11 cellular contexts compared by ENCODE assay signal in the genomic region with DNA sequence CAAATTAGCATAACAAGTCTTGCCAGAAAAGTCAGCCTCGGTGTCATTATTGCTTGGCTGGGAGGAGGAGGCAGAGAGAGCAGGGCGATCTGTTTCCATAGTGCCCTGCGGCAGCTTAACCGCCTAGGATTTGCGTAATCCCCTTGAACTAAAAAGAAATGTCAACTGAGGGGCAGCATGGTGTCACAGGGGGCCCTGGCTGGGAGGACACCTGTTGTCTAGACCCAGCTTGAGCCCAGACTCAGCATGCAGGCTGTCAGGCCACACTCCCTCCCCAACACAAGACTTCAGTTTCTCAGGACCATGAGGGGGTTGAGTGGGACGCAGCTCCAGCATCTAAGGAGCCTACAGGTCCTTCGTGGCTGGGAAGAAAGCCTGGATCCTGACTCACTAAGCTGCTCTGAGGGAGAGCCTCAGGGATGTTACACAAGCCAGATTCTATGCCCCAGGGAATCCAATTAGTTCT. TPM values are rescaled to one million over a fixed set of nuclear protein-coding genes. Genes with fewer than 3 reads are reported as not detected.
DNase-seq lines count a peak whose midpoint lies in the region; ATAC-seq and TF ChIP-seq lines count a peak whose summit lies in the region.
"Had no signal": no experiment of that assay in that cellular context is flagged by ENCODE, and none has a peak within 500 bp of the region (broad histone marks: within the 10 kb centered on the region; RNA-seq: fewer than 3 reads in every experiment).

No MANE protein-coding gene starts in this region.

- H3K36me3 ChIP-seq in HEK293 (ENCODE audit: control insufficient read depth in 2 of 2, insufficient read depth in 1 of 2, low read length in 2 of 2) = peaks cover 0 to under 1% of the 10 kb centered on the region in 2 experiments; a peak in 2 of 3 replicates
- peaks cover 4% of the 10 kb centered on the region for H3K36me3 ChIP-seq in NT2/D1 (ENCODE audit: insufficient read depth, insufficient read length, low read length)
- peaks cover 0 to under 1% of the 10 kb centered on the region in 2 donors for H3K36me3 ChIP-seq in gastrocnemius medialis

- no peak for TF ChIP-seq POLR2A in gastrocnemius medialis (IDR thresholded peaks at IDR 0.05)

- ATAC-seq in gastrocnemius medialis = no peak
- no peak for ATAC-seq in omental fat pad (ENCODE audit: low FRiP score)
- ATAC-seq: left colon had no signal

- H3K4me1 ChIP-seq in HEK293 (ENCODE audit: control insufficient read depth, insufficient read depth, low read length) (no peaks in the 10 kb centered on the region), NT2/D1 (ENCODE audit: insufficient read depth, insufficient read length) (peaks cover 15% of the 10 kb centered on the region), gastrocnemius medialis (peaks cover 3 to 7% of the 10 kb centered on the region in 2 donors)
- H3K4me1 ChIP-seq: tibial nerve had no signal

- H3K27ac ChIP-seq in HEK293 (ENCODE audit: extremely low read depth, low read depth, low read length) (no peak overlapping the region), gastrocnemius medialis (no peak overlapping the region)
- H3K27ac ChIP-seq: tibial nerve had no signal

- CTCF ChIA-PET in HEK293 (lab: Yijun Ruan, JAX) = interaction anchor here (0.7 to 1.1 kb wide), 3 partner anchors 130 to 338 kb away, joined by 4 read pairs; no protein-coding TSS in a partner anchor

- no peak overlapping the region for H3K4me3 ChIP-seq in HEK293 (ENCODE audit: low read depth, low read length)
- no peak overlapping the region for H3K4me3 ChIP-seq in NT2/D1 (ENCODE audit: insufficient read length, low read depth)
- H3K4me3 ChIP-seq in retinal pigment epithelial cell (ENCODE audit: low read length) = no peak overlapping the region
- H3K4me3 ChIP-seq in gastrocnemius medialis = no peak overlapping the region
- H3K4me3 ChIP-seq: tibial nerve had no signal

- TF ChIP-seq CTCF in HEK293 (tag by site-specific recombination; IDR thresholded peaks at IDR 0.05) (no peak), retinal pigment epithelial cell (conservative IDR thresholded peaks at IDR 0.05; ENCODE audit: low read depth, low read length) (no peak), gastrocnemius medialis (IDR thresholded peaks at IDR 0.05 in 4 of 5, conservative IDR thresholded peaks at IDR 0.05 in 1 of 5) (no peak), omental fat pad (IDR thresholded peaks at IDR 0.05) (no peak)

- H3K9ac ChIP-seq in NT2/D1 (ENCODE audit: insufficient read length, low read depth) = no peak overlapping the region

- in situ Hi-C loops in gastrocnemius medialis (cut with MboI; ENCODE audit: low sequenced_read_pairs in 4 of 4) = loop anchor here in 1 of 4 donors (25.0 kb wide), 1 partner anchor 127 kb away; a partner anchor contains a TSS

- peaks cover 43% of the 10 kb centered on the region for H3K27me3 ChIP-seq in NT2/D1 (ENCODE audit: insufficient read depth, insufficient read length)
- no peaks in the 10 kb centered on the region for H3K27me3 ChIP-seq in gastrocnemius medialis
- H3K27me3 ChIP-seq: tibial nerve had no signal

- DNase-seq in NT2/D1 (ENCODE audit: low read depth, low spot score) = peak; percentile 84
- DNase-seq in fibroblast of peridontal ligament (ENCODE audit: extremely low read depth) = peak; percentile 83
- peak; percentile 66 for DNase-seq in retinal pigment epithelial cell (ENCODE audit: low read depth)
- DNase-seq in gastrocnemius medialis = no peak
- DNase-seq in omental fat pad (ENCODE audit: low spot score) = no peak
- DNase-seq in NCI-H2081 treated with DMSO at 0.1 percent for 48 hours (lab: John Stamatoyannopoulos, UW) = no peak
- DNase-seq: erythroblast, left colon, NCI-H774 had no signal

- POLR2A ChIA-PET in HEK293 (lab: Yijun Ruan, JAX) = no interaction called here

- intact Hi-C loops in gastrocnemius medialis (cut with DNase I; ENCODE audit: low total_unique reads) = no loop called here

- H3K9me3 ChIP-seq in HEK293 (ENCODE audit: control insufficient read depth, insufficient read depth, low read depth, low read length) (no peaks in the 10 kb centered on the region), NT2/D1 (ENCODE audit: insufficient read depth, low read length) (no peaks in the 10 kb centered on the region), gastrocnemius medialis (no peaks in the 10 kb centered on the region)
- H3K9me3 ChIP-seq: tibial nerve had no signal

TF ChIP-seq in HEK293, 187 proteins besides CTCF, POLR2A, EP300 and RAD21:
- TF ChIP-seq ZIC2 (tag by site-specific recombination; IDR thresholded peaks at IDR 0.05) (peak; percentile 96), ZBTB21 (tag by site-specific recombination; IDR thresholded peaks at IDR 0.05) (no peak), SCRT2 (tag by site-specific recombination; IDR thresholded peaks at IDR 0.05) (peak; percentile 64)

RNA-seq across cellular contexts. Expression of a gene that starts 17.3 kb away (rescaled TPM):
- 10 to 100 TPM; 33.5 to 47.8 (median 45.2) TPM for total RNA-seq in gastrocnemius medialis
- 10 to 100 TPM; 24.3 to 48.5 (median 43.5) TPM for total RNA-seq in omental fat pad

RNA-seq across cellular contexts. Expression of a gene that starts 17.6 kb away (rescaled TPM):
- total RNA-seq in gastrocnemius medialis = 10 to 100 TPM; 36.2 to 48.9 (median 44.6) TPM
- 10 to 100 TPM; 26.5 to 45.9 (median 36.5) TPM for total RNA-seq in omental fat pad

Comparison
In these comparisons a context has a peak if more than half of its experiments do, and no peak if none do; other contexts are left out.
1. DNase-seq: peak in NT2/D1 (single experiment), fibroblast of peridontal ligament (single experiment) and retinal pigment epithelial cell (single experiment); none in gastrocnemius medialis (0 of 2), omental fat pad (single experiment) and NCI-H2081 treated with DMSO at 0.1 percent for 48 hours (single experiment).